Comparison of ENCODE assay signal across 25 cellular contexts in genomic region chr10:77350134-77350533, GRCh38.
A peak's percentile ranks its signal among the peaks of the same experiment; 100 is the strongest.
DNase-seq lines count a peak whose midpoint lies in the region; ATAC-seq and TF ChIP-seq lines count a peak whose summit lies in the region.
"Had no signal": no experiment of that assay in that cellular context is flagged by ENCODE, and none has a peak within 500 bp of the region (broad histone marks: within the 10 kb centered on the region; RNA-seq: fewer than 3 reads in every experiment).

No MANE protein-coding gene starts in this region.

- H3K14ac ChIP-seq in IMR-90 (replicated peaks; ENCODE audit: low read depth, low read length) = peak overlapping the region; percentile 63

- intact Hi-C loops in IMR-90 (cut with micrococcal nuclease) = loop anchor here (5.0 kb wide), 1 partner anchor 172 kb away; no protein-coding TSS in a partner anchor

- peak overlapping the region; percentile 94 for H2BK120ac ChIP-seq in IMR-90 (ENCODE audit: low read depth, low read length)

- H3K18ac ChIP-seq in IMR-90 (ENCODE audit: low read depth, low read length) = peak overlapping the region; percentile 34

- peak overlapping the region; percentile 66 to 78; a peak in 3 of 4 replicates for H4K8ac ChIP-seq in IMR-90 (ENCODE audit: low read depth in 2 of 2, low read length in 2 of 2)

- H3K9me1 ChIP-seq in IMR-90 (ENCODE audit: insufficient read depth, low read length) = peaks cover 16% of the 10 kb centered on the region

- H3K4me2 ChIP-seq in IMR-90 (ENCODE audit: low read depth, low read length) = no peak overlapping the region
- no peak overlapping the region for H3K4me2 ChIP-seq in osteoblast (ENCODE audit: insufficient read depth, low read length)
- H3K4me2 ChIP-seq: BLaER1 had no signal

- H4K20me1 ChIP-seq in IMR-90 (ENCODE audit: insufficient read depth, low read length) (no peaks in the 10 kb centered on the region), osteoblast (ENCODE audit: insufficient read depth, low read length) (no peaks in the 10 kb centered on the region)
- H4K20me1 ChIP-seq: BLaER1 had no signal

- no peaks in the 10 kb centered on the region for H3K36me3 ChIP-seq in IMR-90 (ENCODE audit: control insufficient read depth, insufficient read depth, low read length)
- H3K36me3 ChIP-seq in osteoblast (ENCODE audit: insufficient read depth, low read length) = no peaks in the 10 kb centered on the region
- H3K36me3 ChIP-seq: BLaER1, gastrocnemius medialis, right atrium auricular region, tibial nerve had no signal

- H3K27me3 ChIP-seq in IMR-90 (ENCODE audit: control insufficient read depth, insufficient read depth, low read length) = no peaks in the 10 kb centered on the region
- no peaks in the 10 kb centered on the region for H3K27me3 ChIP-seq in osteoblast (ENCODE audit: insufficient read depth, low read length)
- H3K27me3 ChIP-seq: BLaER1, gastrocnemius medialis, right atrium auricular region, tibial nerve had no signal

- H2AFZ ChIP-seq in IMR-90 (replicated peaks; ENCODE audit: low read length, poor library complexity) = no peak overlapping the region
- no peak overlapping the region for H2AFZ ChIP-seq in osteoblast (ENCODE audit: low read length)
- H2AFZ ChIP-seq: parathyroid adenoma had no signal

- CTCF ChIA-PET in IMR-90 (lab: Yijun Ruan, JAX) = interaction anchor here (0.9 kb wide), 1 partner anchor 176 kb away, joined by 3 read pairs; no protein-coding TSS in a partner anchor

- H3K56ac ChIP-seq in IMR-90 (ENCODE audit: extremely low read depth, insufficient read depth, low read length) = peak overlapping the region; percentile 67

- in situ Hi-C loops in IMR-90 (cut with MboI; ENCODE audit: low sequenced_read_pairs) = no loop called here

- H3K79me1 ChIP-seq in IMR-90 (ENCODE audit: low read depth in 1 of 2, low read length in 2 of 2) = peaks cover 0 to 14% of the 10 kb centered on the region in 2 experiments; a peak in 1 of 4 replicates

- H2BK20ac ChIP-seq in IMR-90 (ENCODE audit: low read depth, low read length) = peak overlapping the region; percentile 90

- no peak overlapping the region for H3K9ac ChIP-seq in IMR-90 (ENCODE audit: low read depth, low read length)
- H3K9ac ChIP-seq: BLaER1, parathyroid adenoma had no signal

- no peak for TF ChIP-seq CTCF in IMR-90 (conservative IDR thresholded peaks at IDR 0.05; ENCODE audit: low read depth, low read length)
- TF ChIP-seq CTCF in chondrocyte (IDR thresholded peaks at IDR 0.05) = no peak
- no peak for TF ChIP-seq CTCF in osteoblast (IDR thresholded peaks at IDR 0.05; ENCODE audit: extremely low read depth, low read depth, low read length)

- peak overlapping the region; percentile 89 for H4K91ac ChIP-seq in IMR-90 (ENCODE audit: insufficient read depth, low read depth, low read length)

- peak overlapping the region; percentile 95 for H2BK15ac ChIP-seq in IMR-90 (ENCODE audit: low read depth, low read length)

- H3K27ac ChIP-seq in IMR-90 (ENCODE audit: insufficient read depth, low read length) (peak overlapping the region; percentile 41), osteoblast (ENCODE audit: low read depth, low read length) (peak overlapping the region; percentile 98)
- H3K27ac ChIP-seq: BLaER1, parathyroid adenoma, tibial nerve had no signal

- dilution Hi-C loops in IMR-90 (cut with HindIII; ENCODE audit: low sequenced_read_pairs, unreplicated experiment) = no loop called here

- H2AK5ac ChIP-seq in IMR-90 (ENCODE audit: low read depth, low read length) = peak overlapping the region; percentile 76

- H3K9me3 ChIP-seq in IMR-90 (ENCODE audit: control insufficient read depth, insufficient read depth, low read length) (no peaks in the 10 kb centered on the region), osteoblast (ENCODE audit: low read depth, low read length) (no peaks in the 10 kb centered on the region)
- H3K9me3 ChIP-seq: BLaER1, gastrocnemius medialis, right atrium auricular region, tibial nerve had no signal

- peak overlapping the region; percentile 89 for H3K27ac Mint-ChIP-seq in chondrocyte (ENCODE audit: unreplicated experiment)
- H3K27ac Mint-ChIP-seq: activated naive CD4-positive, alpha-beta T cell treated with anti-CD3 and anti-CD28 coated beads, Interleukin-2, amount 50 U/mL, for 72 hours; activated T-helper 2 cell treated with anti-CD3 and anti-CD28 coated beads, Interferon-gamma antibody, Interleukin-2, Interleukin-4, amounts not matched to agents 10 μg/mL and 5 μg/mL and 100 μg/mL, durations not matched to agents 14 hours and 24 hours and 36 hours; nephron; stimulated activated naive CD8-positive, alpha-beta T cell treated with anti-CD3 and anti-CD28 coated beads, Interleukin-15, amount 100 ng/mL, for 72 hours had no signal

- ATAC-seq in IMR-90 (ENCODE audit: low read depth) (no peak), HG03565 (IDR thresholded peaks at IDR 0.05; ENCODE audit: unreplicated experiment) (no peak), HG02610 (IDR thresholded peaks at IDR 0.05; ENCODE audit: unreplicated experiment) (no peak)

- no CpG with 5 or more reads among the region's 1 CpG for WGBS in IMR-90 (ENCODE audit: extremely low coverage in 2 of 2, insufficient read length in 1 of 2), 2 experiments

- peak overlapping the region; percentile 68 for H3K4ac ChIP-seq in IMR-90 (ENCODE audit: low read depth, low read length)

- no peak overlapping the region for H2AK9ac ChIP-seq in IMR-90 (replicated peaks; ENCODE audit: low read depth, low read length, poor library complexity)

- H2BK5ac ChIP-seq in IMR-90 (ENCODE audit: low read depth, low read length, poor library complexity, severe bottlenecking) = peak overlapping the region; percentile 63

- H3K4me3 ChIP-seq in IMR-90 (ENCODE audit: insufficient read depth, low read depth, low read length) (no peak overlapping the region), osteoblast (ENCODE audit: insufficient read depth, low read length) (no peak overlapping the region)
- H3K4me3 ChIP-seq: BLaER1, gastrocnemius medialis, right atrium auricular region, tibial nerve had no signal

- no peak overlapping the region for H3K4me3 Mint-ChIP-seq in chondrocyte (ENCODE audit: unreplicated experiment)
- H3K4me3 Mint-ChIP-seq: nephron; stimulated activated naive CD8-positive, alpha-beta T cell treated with anti-CD3 and anti-CD28 coated beads, Interleukin-15, amount 100 ng/mL, for 72 hours had no signal

- POLR2A ChIA-PET in IMR-90 (lab: Charles Lee; ENCODE audit: unreplicated experiment) = no interaction called here

- H3K9me3 Mint-ChIP-seq in chondrocyte (ENCODE audit: low read depth) = no peaks in the 10 kb centered on the region
- H3K9me3 Mint-ChIP-seq: activated T-helper 2 cell treated with anti-CD3 and anti-CD28 coated beads, Interferon-gamma antibody, Interleukin-2, Interleukin-4, amounts not matched to agents 10 μg/mL and 5 μg/mL and 100 μg/mL, durations not matched to agents 14 hours and 24 hours and 36 hours; nephron had no signal

- H3K4me1 Mint-ChIP-seq in chondrocyte (ENCODE audit: low read depth) = peaks cover 47% of the 10 kb centered on the region

- no peak for TF ChIP-seq POLR2A in IMR-90 (IDR thresholded peaks at IDR 0.05; ENCODE audit: low read depth, low read length)

- peaks cover 2% of the 10 kb centered on the region for H3K36me3 Mint-ChIP-seq in chondrocyte (ENCODE audit: low read depth)
- H3K36me3 Mint-ChIP-seq: activated naive CD4-positive, alpha-beta T cell treated with anti-CD3 and anti-CD28 coated beads, Interleukin-2, amount 50 U/mL, for 72 hours had no signal

- H3K4me1 ChIP-seq in IMR-90 (ENCODE audit: control insufficient read depth, insufficient read depth, low read length) = peaks cover 14% of the 10 kb centered on the region
- H3K4me1 ChIP-seq in osteoblast (ENCODE audit: insufficient read depth, low read length) = peaks cover 44% of the 10 kb centered on the region
- H3K4me1 ChIP-seq: BLaER1, parathyroid adenoma, tibial nerve had no signal

- no peaks in the 10 kb centered on the region for H3K27me3 Mint-ChIP-seq in chondrocyte (ENCODE audit: low read depth)
- H3K27me3 Mint-ChIP-seq: stimulated activated naive CD8-positive, alpha-beta T cell treated with anti-CD3 and anti-CD28 coated beads, Interleukin-15, amount 100 ng/mL, for 72 hours had no signal

- H4K5ac ChIP-seq in IMR-90 (ENCODE audit: low read depth, low read length) = peak overlapping the region; percentile 9; the same call in 1 of the 2 replicates

- no TSS peak for BruUV-seq in IMR-90 (replicated peaks; lab: Mats Ljungman, UMichigan)

- TF ChIP-seq RAD21 in IMR-90 (IDR thresholded peaks at IDR 0.05; ENCODE audit: low read length) = no peak

- DNase-seq in A172 (ENCODE audit: low spot score) = peak; percentile 16
- no peak for DNase-seq in IMR-90
- no peak for DNase-seq in chondrocyte (ENCODE audit: low spot score)
- no peak for DNase-seq in osteoblast (ENCODE audit: insufficient read length, low spot score, missing footprints)
- no peak for DNase-seq in NCI-H2171 treated with DMSO at 0.1 percent for 48 hours (lab: John Stamatoyannopoulos, UW)
- DNase-seq in RKO (ENCODE audit: low spot score) = no peak
- DNase-seq: activated CD4-positive, CD25-positive, alpha-beta regulatory T cell; effector CD4-positive, alpha-beta T cell; H7; left ventricle myocardium superior; NCI-H1092 treated with DMSO at 0.1 percent for 48 hours; NCI-H187 treated with DMSO at 0.1 percent for 48 hours; NCI-H2227 treated with DMSO at 0.1 percent for 48 hours; stimulated activated CD4-positive, alpha-beta T cell treated with anti-CD3 and anti-CD28 coated beads, Interleukin-12 subunit alpha, Interleukin-12 subunit beta, amount 100 ng/mL, for 4 hours had no signal

- peak overlapping the region; percentile 15 for H3K23ac ChIP-seq in IMR-90 (ENCODE audit: low read depth, low read length)

- H3K79me2 ChIP-seq in osteoblast (ENCODE audit: insufficient read depth, low read length) = no peaks in the 10 kb centered on the region
- H3K79me2 ChIP-seq: parathyroid adenoma had no signal

TF ChIP-seq in IMR-90, 13 proteins besides CTCF, POLR2A, EP300 and RAD21:
- TF ChIP-seq MAFK (IDR thresholded peaks at IDR 0.05; ENCODE audit: low read depth, low read length) = 0 out of 2 replicates have a peak, but pooled peaks have one; percentile 11
- no peak for TF ChIP-seq RCOR1 (IDR thresholded peaks at IDR 0.05; ENCODE audit: insufficient replicate concordance, low read length)
- no peak for TF ChIP-seq ELK1 (IDR thresholded peaks at IDR 0.05; ENCODE audit: borderline replicate concordance, low read depth, low read length)
- peak; percentile 28; the same call in 1 of the 2 replicates for TF ChIP-seq CEBPB (IDR thresholded peaks at IDR 0.05; ENCODE audit: low read depth, low read length)
